Comparison of ENCODE assay signal across 8 cellular contexts in genomic region chr13:32650705-32651311, GRCh38.
DNase-seq lines count a peak whose midpoint lies in the region; ATAC-seq and TF ChIP-seq lines count a peak whose summit lies in the region.

No MANE protein-coding gene starts in this region.

- H3K27ac ChIP-seq in OCI-LY3 (ENCODE audit: low read length) (no peak overlapping the region), upper lobe of right lung (no peak overlapping the region)

- peaks cover 49% of the 10 kb centered on the region for H3K79me2 ChIP-seq in OCI-LY3 (ENCODE audit: low read length)

- H3K4me2 ChIP-seq in OCI-LY3 (ENCODE audit: low read length): peak overlapping the region; percentile 40

- H3K4me1 ChIP-seq in OCI-LY3 (ENCODE audit: low read length) (peaks cover 19% of the 10 kb centered on the region), upper lobe of right lung (no peaks in the 10 kb centered on the region)

- ATAC-seq in GM18909 (IDR thresholded peaks at IDR 0.05; ENCODE audit: poor library complexity, unreplicated experiment): peak; percentile 77
- peak; percentile 72 for ATAC-seq in HG03432 (IDR thresholded peaks at IDR 0.05; ENCODE audit: unreplicated experiment)
- ATAC-seq in upper lobe of right lung: peak; percentile 92

- peak overlapping the region; percentile 43 for H3K27ac Mint-ChIP-seq in osteocyte (ENCODE audit: unreplicated experiment)

- no peaks in the 10 kb centered on the region for H3K27me3 Mint-ChIP-seq in osteocyte (ENCODE audit: unreplicated experiment)

- DNase-seq in C1 segment of cervical spinal cord (lab: John Stamatoyannopoulos, UW) (peak in 8 of 14 donors; percentile 2 to 41 (median 17)), activated T-cell treated with anti-CD3 and anti-CD28 coated beads for 4 hours (peak; percentile 43), fibroblast of the aortic adventitia (ENCODE audit: low read depth) (peak; percentile 79), osteocyte (ENCODE audit: extremely low spot score, unreplicated experiment) (no peak), upper lobe of right lung (no peak)

- H3K9me3 ChIP-seq in OCI-LY3 (ENCODE audit: insufficient read depth, low read length) (0 out of 2 replicates have a peak, but pooled peaks cover 3% of the 10 kb centered on the region), upper lobe of right lung (no peaks in the 10 kb centered on the region)

- no peak overlapping the region for H3K4me3 Mint-ChIP-seq in osteocyte (ENCODE audit: unreplicated experiment)

- TF ChIP-seq CTCF in OCI-LY3 (IDR thresholded peaks at IDR 0.05; ENCODE audit: low read depth, low read length) (peak; percentile 92), fibroblast of the aortic adventitia (IDR thresholded peaks at IDR 0.05; ENCODE audit: insufficient read depth, low read length) (peak; percentile 82), osteocyte (IDR thresholded peaks at IDR 0.05) (peak; percentile 69), upper lobe of right lung (IDR thresholded peaks at IDR 0.05) (peak; percentile 82)

- peaks cover 24% of the 10 kb centered on the region for H3K36me3 Mint-ChIP-seq in osteocyte (ENCODE audit: unreplicated experiment)

- intact Hi-C loops in upper lobe of right lung (cut with DNase I): no loop called here

- H3K27me3 ChIP-seq in OCI-LY3 (ENCODE audit: low read depth, low read length) (no peaks in the 10 kb centered on the region), upper lobe of right lung (no peaks in the 10 kb centered on the region)

- peaks cover 24% of the 10 kb centered on the region for H3K4me1 Mint-ChIP-seq in osteocyte (ENCODE audit: unreplicated experiment)

- no peak overlapping the region for H2AFZ ChIP-seq in OCI-LY3 (ENCODE audit: low read depth, low read length)

- H3K9ac ChIP-seq in OCI-LY3 (ENCODE audit: low read length): no peak overlapping the region

- peaks cover 23% of the 10 kb centered on the region for H4K20me1 ChIP-seq in OCI-LY3 (ENCODE audit: insufficient read depth, low read length)

- H3K36me3 ChIP-seq in OCI-LY3 (replicated peaks; ENCODE audit: low read depth, low read length): peaks cover 15% of the 10 kb centered on the region
- peaks cover 5% of the 10 kb centered on the region for H3K36me3 ChIP-seq in upper lobe of right lung

- H3K4me3 ChIP-seq in OCI-LY3 (ENCODE audit: low read length): no peak overlapping the region
- H3K4me3 ChIP-seq in fibroblast of the aortic adventitia (ENCODE audit: low read depth, low read length): no peak overlapping the region
- H3K4me3 ChIP-seq in upper lobe of right lung: no peak overlapping the region

- H3K9me3 Mint-ChIP-seq in osteocyte (ENCODE audit: unreplicated experiment): peaks cover 8% of the 10 kb centered on the region

Comparison
In these comparisons a context has a peak if more than half of its experiments do, and no peak if none do; other contexts are left out.
1. DNase-seq: peak in C1 segment of cervical spinal cord (8 of 14), activated T-cell treated with anti-CD3 and anti-CD28 coated beads for 4 hours (single experiment) and fibroblast of the aortic adventitia (single experiment); none in osteocyte (single experiment) and upper lobe of right lung (single experiment).
2. Peak in every context shown above with its lines, with median percentiles within 50 percentile points of each other: ATAC-seq and CTCF ChIP-seq.